17 cellular contexts compared by ENCODE assay signal in the genomic region with DNA sequence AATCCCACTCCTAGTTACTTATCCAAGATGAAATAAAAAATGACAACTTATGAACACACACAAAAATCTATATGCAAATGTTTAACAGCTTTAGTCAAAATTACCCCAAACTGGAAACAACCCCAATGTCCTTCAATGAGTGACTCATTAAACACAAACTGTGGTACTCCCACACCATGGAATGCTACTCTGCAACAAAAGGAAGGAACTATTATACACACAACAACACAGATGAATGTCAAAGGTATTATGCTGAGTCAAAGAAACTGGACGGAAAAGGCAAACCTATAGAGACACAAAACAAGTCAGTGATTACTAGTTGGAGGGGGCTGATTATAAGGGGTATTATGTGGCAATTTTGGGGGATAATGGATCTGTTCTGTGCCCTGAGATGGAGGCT.
"Had no signal": no experiment of that assay in that cellular context is flagged by ENCODE, and none has a peak within 500 bp of the region (broad histone marks: within the 10 kb centered on the region; RNA-seq: fewer than 3 reads in every experiment).

No MANE protein-coding gene starts in this region.

- H3K4me1 ChIP-seq: heart right ventricle, parathyroid adenoma, tibial artery, uterus had no signal

- H3K27me3 ChIP-seq: gastrocnemius medialis, tibial artery, uterus had no signal

- DNase-seq: activated B cell treated with CpG ODN at 0.5 μM for 24 hours; activated CD4-positive, alpha-beta T cell treated with anti-CD3 and anti-CD28 coated beads for 48 hours; activated CD8-positive, alpha-beta memory T cell treated with anti-CD3 and anti-CD28 coated beads, Interleukin-2, amount 50 U/mL, for 48 hours; activated CD8-positive, alpha-beta T cell treated with anti-CD3 and anti-CD28 coated beads for 36 hours; activated naive CD8-positive, alpha-beta T cell treated with anti-CD3 and anti-CD28 coated beads, Interleukin-2, amount 10 ng/mL, durations not matched to agents 7 days and 5 days; aorta; gastrocnemius medialis; heart right ventricle; mucosa of descending colon; naive thymus-derived CD4-positive, alpha-beta T cell; stimulated activated CD4-positive, alpha-beta T cell treated with anti-CD3 and anti-CD28 coated beads, Interleukin-4, amount 100 ng/mL, for 1 hour; stimulated activated naive B cell treated with anti-CD40 and anti-IgM and Interleukin-4, amounts not matched to agents 10 μg/mL and 1 μg/mL and 100 μg/mL, for 72 hours; T-helper 17 cell; tibial artery; uterus had no signal

- H3K9me3 ChIP-seq: gastrocnemius medialis, mucosa of descending colon had no signal

- FAIRE-seq: islet of Langerhans had no signal

- H3K36me3 ChIP-seq: uterus had no signal

- H3K9ac ChIP-seq: parathyroid adenoma had no signal

- H3K4me3 ChIP-seq: gastrocnemius medialis, heart right ventricle, mucosa of descending colon, tibial artery, uterus had no signal

- H3K79me2 ChIP-seq: parathyroid adenoma had no signal

- H2AFZ ChIP-seq: parathyroid adenoma had no signal

- H3K27ac ChIP-seq: heart right ventricle, parathyroid adenoma, tibial artery, uterus had no signal
